Comparison of ENCODE assay signal across 8 cellular contexts in genomic region chr2:210199186-210199765, GRCh38.
DNase-seq lines count a peak whose midpoint lies in the region; ATAC-seq and TF ChIP-seq lines count a peak whose summit lies in the region.

No MANE protein-coding gene starts in this region.

- no peak overlapping the region for H3K4me3 Mint-ChIP-seq in memory B cell
- H3K4me3 Mint-ChIP-seq in T-helper 2 cell treated with Interferon-gamma antibody and Interleukin-4, amounts not matched to agents 5 μg/mL and 100 μg/mL, for 36 hours = no peak overlapping the region

- no peaks in the 10 kb centered on the region for H3K27me3 ChIP-seq in brain microvascular endothelial cell (replicated peaks)

- H3K4me1 Mint-ChIP-seq in memory B cell = no peaks in the 10 kb centered on the region
- H3K4me1 Mint-ChIP-seq in T-helper 2 cell treated with Interferon-gamma antibody and Interleukin-4, amounts not matched to agents 5 μg/mL and 100 μg/mL, for 36 hours (ENCODE audit: low read depth) = peaks cover 3% of the 10 kb centered on the region

- DNase-seq in CMK (ENCODE audit: low read depth) (peak; percentile 11), NAMALWA (ENCODE audit: low spot score) (peak; percentile 67), brain microvascular endothelial cell (no peak), memory B cell (ENCODE audit: low spot score in 2 of 2) (peak in 1 of 2 donors; percentile 16)
- no peak for DNase-seq in T-helper 2 cell treated with Interferon-gamma antibody and Interleukin-4, amounts not matched to agents 5 μg/mL and 100 μg/mL, for 36 hours (ENCODE audit: low spot score)
- no peak for DNase-seq in stimulated activated CD8-positive, alpha-beta memory T cell treated with anti-CD3 and anti-CD28 coated beads, Interleukin-4, amount 100 ng/mL, for 48 hours

- H3K36me3 Mint-ChIP-seq in memory B cell = no peaks in the 10 kb centered on the region
- H3K36me3 Mint-ChIP-seq in T-helper 2 cell treated with Interferon-gamma antibody and Interleukin-4, amounts not matched to agents 5 μg/mL and 100 μg/mL, for 36 hours (ENCODE audit: low read depth) = no peaks in the 10 kb centered on the region

- peaks cover 7% of the 10 kb centered on the region for H3K27me3 Mint-ChIP-seq in memory B cell
- peaks cover 18% of the 10 kb centered on the region for H3K27me3 Mint-ChIP-seq in T-helper 2 cell treated with Interferon-gamma antibody and Interleukin-4, amounts not matched to agents 5 μg/mL and 100 μg/mL, for 36 hours (ENCODE audit: low read depth)

- H3K36me3 ChIP-seq in brain microvascular endothelial cell (replicated peaks) = no peaks in the 10 kb centered on the region

- no peak overlapping the region for H3K27ac ChIP-seq in brain microvascular endothelial cell

- no peak overlapping the region for H3K27ac Mint-ChIP-seq in memory B cell
- H3K27ac Mint-ChIP-seq in T-helper 2 cell treated with Interferon-gamma antibody and Interleukin-4, amounts not matched to agents 5 μg/mL and 100 μg/mL, for 36 hours = no peak overlapping the region

- ATAC-seq in GM18909 (IDR thresholded peaks at IDR 0.05; ENCODE audit: poor library complexity, unreplicated experiment) (peak; percentile 54), memory B cell (ENCODE audit: low read depth) (peak; percentile 24), HG02970 (IDR thresholded peaks at IDR 0.05; ENCODE audit: low FRiP score, unreplicated experiment) (no peak)

- peak; percentile 51 for TF ChIP-seq CTCF in brain microvascular endothelial cell (IDR thresholded peaks at IDR 0.05; ENCODE audit: low read depth, low read length, missing control alignments)

- in situ Hi-C loops in brain microvascular endothelial cell (cut with HindIII; ENCODE audit: low pct_ligation_motif_present, low sequenced_read_pairs) = loop anchor here (10.0 kb wide), 1 partner anchor 224 kb away; no protein-coding TSS in a partner anchor

- no peak overlapping the region for H3K4me3 ChIP-seq in brain microvascular endothelial cell (ENCODE audit: low read depth, low read length)

- H3K9me3 Mint-ChIP-seq in memory B cell = no peaks in the 10 kb centered on the region
- no peaks in the 10 kb centered on the region for H3K9me3 Mint-ChIP-seq in T-helper 2 cell treated with Interferon-gamma antibody and Interleukin-4, amounts not matched to agents 5 μg/mL and 100 μg/mL, for 36 hours

Comparison
In these comparisons a context has a peak if more than half of its experiments do, and no peak if none do; other contexts are left out.
1. DNase-seq: peak in CMK (single experiment) and NAMALWA (single experiment); none in brain microvascular endothelial cell (single experiment), T-helper 2 cell treated with Interferon-gamma antibody and Interleukin-4, amounts not matched to agents 5 μg/mL and 100 μg/mL, for 36 hours (single experiment) and stimulated activated CD8-positive, alpha-beta memory T cell treated with anti-CD3 and anti-CD28 coated beads, Interleukin-4, amount 100 ng/mL, for 48 hours (single experiment).